2 cellular contexts compared by ENCODE assay signal in genomic region chr9:133856798-133857197, GRCh38.
TF ChIP-seq lines count a peak whose summit lies in the region.

No MANE protein-coding gene starts in this region.

TF ChIP-seq in IMR-90, 13 proteins besides CTCF, POLR2A, EP300 and RAD21:
- TF ChIP-seq SMC3 (IDR thresholded peaks at IDR 0.05; ENCODE audit: low read depth, low read length) (no peak), BHLHE40 (IDR thresholded peaks at IDR 0.05; ENCODE audit: low read depth, low read length) (no peak), RFX5 (IDR thresholded peaks at IDR 0.05; ENCODE audit: low read depth, low read length) (no peak), RCOR1 (IDR thresholded peaks at IDR 0.05; ENCODE audit: insufficient replicate concordance, low read length) (no peak), NFE2L2 (IDR thresholded peaks at IDR 0.05; ENCODE audit: low read depth, low read length) (no peak)

TF ChIP-seq in H1, 55 proteins besides CTCF, POLR2A, EP300 and RAD21:
- no peak for TF ChIP-seq EGR1 (IDR thresholded peaks at IDR 0.05; ENCODE audit: borderline replicate concordance, low read depth, low read length)
- no peak for TF ChIP-seq SP2 (IDR thresholded peaks at IDR 0.05; ENCODE audit: low read length)
- no peak for TF ChIP-seq KDM1A (IDR thresholded peaks at IDR 0.05; ENCODE audit: borderline replicate concordance, low read length)
- no peak for TF ChIP-seq RBBP5 (IDR thresholded peaks at IDR 0.05; ENCODE audit: borderline replicate concordance, low read depth, low read length)
- no peak for TF ChIP-seq SIX5 (IDR thresholded peaks at IDR 0.05; ENCODE audit: low read depth, low read length)
- no peak for TF ChIP-seq TAF1 (IDR thresholded peaks at IDR 0.05; ENCODE audit: low read depth, low read length)
- TF ChIP-seq CHD7 (IDR thresholded peaks at IDR 0.05; ENCODE audit: insufficient replicate concordance, low read length): no peak
- TF ChIP-seq RXRA (IDR thresholded peaks at IDR 0.05; ENCODE audit: insufficient read depth, low read depth, low read length): no peak
- no peak for TF ChIP-seq CHD1 (IDR thresholded peaks at IDR 0.05; ENCODE audit: low read depth, low read length)
- TF ChIP-seq CBX5 (IDR thresholded peaks at IDR 0.05; ENCODE audit: low read depth, low read length): no peak
- TF ChIP-seq RFX5 (IDR thresholded peaks at IDR 0.05; ENCODE audit: borderline replicate concordance, low read depth, low read length): no peak
- TF ChIP-seq USF2 (IDR thresholded peaks at IDR 0.05; ENCODE audit: low read length): no peak
- TF ChIP-seq SIN3A (conservative IDR thresholded peaks at IDR 0.05 in 1 of 2, IDR thresholded peaks at IDR 0.05 in 1 of 2; ENCODE audit: low read depth in 1 of 2, low read length in 2 of 2): no peak
- TF ChIP-seq FOSL1 (IDR thresholded peaks at IDR 0.05; ENCODE audit: insufficient read depth, low read depth, low read length): no peak
- no peak for TF ChIP-seq RNF2 (IDR thresholded peaks at IDR 0.05; ENCODE audit: borderline replicate concordance, low read depth, low read length, missing control alignments, poor library complexity, severe bottlenecking)
- no peak for TF ChIP-seq TBP (IDR thresholded peaks at IDR 0.05; ENCODE audit: low read depth, low read length)
- no peak for TF ChIP-seq SAP30 (IDR thresholded peaks at IDR 0.05; ENCODE audit: insufficient read depth, insufficient replicate concordance, low read length)
- no peak for TF ChIP-seq PHF8 (conservative IDR thresholded peaks at IDR 0.05; ENCODE audit: low read depth, low read length)
- no peak for TF ChIP-seq HDAC2 (IDR thresholded peaks at IDR 0.05; ENCODE audit: borderline replicate concordance in 1 of 2, low read depth in 2 of 2, low read length in 2 of 2)
